Comparison of ENCODE assay signal across 25 cellular contexts in the genomic region with DNA sequence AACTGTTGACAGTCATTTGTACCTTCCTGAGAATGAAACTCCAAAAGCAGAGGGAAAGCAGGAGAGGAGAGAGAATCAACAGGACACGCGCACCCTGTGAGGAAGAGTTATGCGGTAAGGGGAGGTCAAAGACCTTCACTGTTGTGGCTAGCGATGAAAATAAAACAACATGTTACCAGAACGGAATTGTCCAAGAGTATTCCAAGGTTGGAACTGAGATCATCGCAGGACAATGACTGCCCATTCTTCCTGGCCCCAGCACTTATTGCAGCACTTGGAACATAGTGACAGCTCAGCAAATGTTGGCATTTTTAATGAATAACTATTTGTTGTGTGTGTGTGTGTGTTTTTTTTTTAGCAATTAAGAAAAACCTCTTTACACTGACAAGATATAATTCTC.
DNase-seq lines count a peak whose midpoint lies in the region; ATAC-seq, FAIRE-seq and TF ChIP-seq lines count a peak whose summit lies in the region.
"Had no signal": no experiment of that assay in that cellular context is flagged by ENCODE, and none has a peak within 500 bp of the region (broad histone marks: within the 10 kb centered on the region; RNA-seq: fewer than 3 reads in every experiment).

No MANE protein-coding gene starts in this region.

- no peak overlapping the region for H3K9ac ChIP-seq in colonic mucosa (ENCODE audit: low read depth in 2 of 2, low read length in 2 of 2)
- H3K9ac ChIP-seq: KMS-11 had no signal

- no peaks in the 10 kb centered on the region for H3K9me3 ChIP-seq in A549
- H3K9me3 ChIP-seq in colonic mucosa, result no peaks in the 10 kb centered on the region

- 89% methylated on average over 6 of the region's 6 CpGs for WGBS in A549 (ENCODE audit: missing lambda C conversion rate)

- no peak for ATAC-seq in A549
- no peak for ATAC-seq in GM21515 (IDR thresholded peaks at IDR 0.05; ENCODE audit: unreplicated experiment)
- ATAC-seq: HCT116 had no signal

- FAIRE-seq in A549 (lab: Jason Lieb, UNC) (no peak), D721Med (lab: Jason Lieb, UNC) (no peak)
- FAIRE-seq: H1 had no signal

- H3K36me3 ChIP-seq in colonic mucosa, result no peaks in the 10 kb centered on the region

- no peak for TF ChIP-seq POLR2A in A549 (IDR thresholded peaks at IDR 0.05; ENCODE audit: low read length)

- no peak for TF ChIP-seq CTCF in A549 (IDR thresholded peaks at IDR 0.05)
- TF ChIP-seq CTCF in colonic mucosa (IDR thresholded peaks at IDR 0.05), result no peak
- TF ChIP-seq CTCF in dorsolateral prefrontal cortex (IDR thresholded peaks at IDR 0.05 in 54 of 56, conservative IDR thresholded peaks at IDR 0.05 in 2 of 56; ENCODE audit: low read depth in 1 of 56, partially characterized antibody in 56 of 56), result no peak
- no peak for TF ChIP-seq CTCF in D721Med (IDR thresholded peaks at IDR 0.05; ENCODE audit: insufficient read depth, missing control alignments)

- TF ChIP-seq EP300 in A549 (IDR thresholded peaks at IDR 0.05), result no peak

- H3K4me1 ChIP-seq in A549 (peaks cover 16% of the 10 kb centered on the region), colonic mucosa (no peaks in the 10 kb centered on the region)

- CTCF ChIA-PET in A549 (lab: Yijun Ruan, JAX), result interaction anchor here (1.0 kb wide), 1 partner anchor 9 kb away, joined by 3 read pairs; no protein-coding TSS in a partner anchor

- TF ChIP-seq RAD21 in A549 (conservative IDR thresholded peaks at IDR 0.05 in 1 of 2, IDR thresholded peaks at IDR 0.05 in 1 of 2), result no peak

- POLR2A ChIA-PET in A549 (lab: Yijun Ruan, JAX), result no interaction called here

- no peak overlapping the region for H3K27ac ChIP-seq in A549
- H3K27ac ChIP-seq in colonic mucosa, result peak overlapping the region; percentile 63
- no peak overlapping the region for H3K27ac ChIP-seq in dorsolateral prefrontal cortex
- H3K27ac ChIP-seq: 22Rv1, HL-60, KMS-11 had no signal

- H3K4me3 ChIP-seq in A549 (no peak overlapping the region), colonic mucosa (no peak overlapping the region), dorsolateral prefrontal cortex (no peak overlapping the region)

- DNase-seq in A549 (ENCODE audit: low read depth in 1 of 2, low spot score in 1 of 2) (no peak), colonic mucosa (no peak), lung microvascular endothelial cell (ENCODE audit: low read depth in 2 of 2) (peak; percentile 39 to 57), renal cortical epithelial cell (ENCODE audit: low read depth) (peak; percentile 83), dorsolateral prefrontal cortex (no peak), D721Med (ENCODE audit: insufficient read length, low spot score) (no peak), HPDE6-E6E7 (ENCODE audit: extremely low spot score) (no peak)
- DNase-seq: AML-193; C1 segment of cervical spinal cord; DMS53; EL; GF-D8; NCI-H1092 treated with DMSO at 0.1 percent for 48 hours; NCI-H1436 treated with DMSO at 0.1 percent for 48 hours; NCI-H2029; NCI-H226; NCI-H524; NCI-H774; NK-92 treated with Interleukin-12 subunit alpha and Interleukin-12 subunit beta, amount 100 ng/mL, for 24 hours had no signal

- H3K4me2 ChIP-seq in A549, result no peak overlapping the region
- H3K4me2 ChIP-seq: KMS-11 had no signal

- intact Hi-C loops in colonic mucosa (cut with DNase I), result no loop called here
- intact Hi-C loops in dorsolateral prefrontal cortex (cut with DNase I), result no loop called here

- H3K27me3 ChIP-seq in colonic mucosa (no peaks in the 10 kb centered on the region), dorsolateral prefrontal cortex (no peaks in the 10 kb centered on the region)

TF ChIP-seq in A549, 52 proteins besides CTCF, POLR2A, EP300 and RAD21:
- TF ChIP-seq ESRRA (IDR thresholded peaks at IDR 0.05; ENCODE audit: borderline replicate concordance, low read length) (no peak), MAFK (IDR thresholded peaks at IDR 0.05; ENCODE audit: partially characterized antibody) (peak; percentile 15), SMC3 (IDR thresholded peaks at IDR 0.05) (no peak)
TF ChIP-seq in A549: peak in this region for 1.

Comparison
In these comparisons a context has a peak if more than half of its experiments do, and no peak if none do; other contexts are left out.
1. DNase-seq: peak in lung microvascular endothelial cell (2 of 2) and renal cortical epithelial cell (single experiment); none in A549 (0 of 2), colonic mucosa (single experiment), dorsolateral prefrontal cortex (0 of 10), D721Med (single experiment) and HPDE6-E6E7 (single experiment).